6 cellular contexts compared by ENCODE assay signal in the genomic region with DNA sequence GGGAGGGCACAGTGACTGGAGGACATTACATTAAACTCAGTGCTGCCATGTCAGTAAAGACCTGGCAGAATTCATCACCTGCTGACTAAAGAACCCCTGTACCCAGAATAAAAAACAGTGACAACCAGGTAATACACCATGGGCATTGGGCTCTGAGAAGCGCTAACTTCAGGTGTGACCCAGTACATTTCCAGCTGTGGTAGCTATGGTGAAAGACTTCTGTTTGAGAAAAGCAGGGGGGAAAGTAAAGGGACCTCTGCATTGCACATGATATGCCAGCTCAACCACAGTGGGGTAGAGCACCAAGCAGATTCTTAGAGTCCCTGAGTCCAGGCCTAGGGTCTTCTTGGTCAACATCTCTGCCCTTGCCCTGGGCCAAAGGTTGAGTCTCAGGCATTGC.
DNase-seq lines count a peak whose midpoint lies in the region; TF ChIP-seq lines count a peak whose summit lies in the region.
"Not testable (repeated sequence)": the region's sequence is repeated elsewhere in the genome, so short reads cannot be mapped to it uniquely, and the experiment has no call there.

No MANE protein-coding gene starts in this region.

- not testable (repeated sequence) for H3K4me1 Mint-ChIP-seq in chondrocyte (ENCODE audit: low read depth)

- intact Hi-C loops in spleen (cut with DNase I; ENCODE audit: low total_unique reads): not testable (repeated sequence)

- H2AFZ ChIP-seq in hepatocyte: not testable (repeated sequence)

- 71% methylated on average over 1 of the region's 1 CpG for WGBS in hepatocyte (ENCODE audit: low lambda C conversion rate, missing lambda C conversion rate)
- WGBS in spleen, 5 donors: 52 to 88% (median 75%) methylated on average over 1 of the region's 1 CpG

- H3K4me1 ChIP-seq in hepatocyte (ENCODE audit: insufficient read depth); spleen: not testable (repeated sequence)

- DNase-seq in NCI-H69 (lab: John Stamatoyannopoulos, UW) (peak; percentile 2), chondrocyte (ENCODE audit: low spot score) (peak; percentile 28), hepatocyte (ENCODE audit: low spot score) (peak; percentile 3), mesenteric fat pad (ENCODE audit: low spot score) (peak; percentile 43), spleen (peak; percentile 4), ureter (ENCODE audit: low spot score) (peak; percentile 35)

- not testable (repeated sequence) for H3K4me2 ChIP-seq in hepatocyte

- TF ChIP-seq POLR2A in spleen (IDR thresholded peaks at IDR 0.05): not testable (repeated sequence)

- not testable (repeated sequence) for H3K79me2 ChIP-seq in hepatocyte

- not testable (repeated sequence) for H3K27me3 ChIP-seq in hepatocyte; spleen (replicated peaks in 1 of 7)

- H3K9me3 ChIP-seq in hepatocyte (ENCODE audit: low read depth); spleen: not testable (repeated sequence)

- H3K4me3 Mint-ChIP-seq in chondrocyte (ENCODE audit: unreplicated experiment): not testable (repeated sequence)

- not testable (repeated sequence) for H3K4me3 ChIP-seq in hepatocyte, spleen

- H3K9me2 ChIP-seq in hepatocyte (replicated peaks; ENCODE audit: insufficient read depth): not testable (repeated sequence)

- H3K36me3 Mint-ChIP-seq in chondrocyte (ENCODE audit: low read depth): not testable (repeated sequence)

- not testable (repeated sequence) for TF ChIP-seq CTCF in chondrocyte (IDR thresholded peaks at IDR 0.05); hepatocyte (IDR thresholded peaks at IDR 0.05; ENCODE audit: poor library complexity); spleen (IDR thresholded peaks at IDR 0.05 in 8 of 11, conservative IDR thresholded peaks at IDR 0.05 in 3 of 11)

- H3K27me3 Mint-ChIP-seq in chondrocyte (ENCODE audit: low read depth): not testable (repeated sequence)

- not testable (repeated sequence) for H3K27ac ChIP-seq in hepatocyte, spleen

- not testable (repeated sequence) for H4K20me1 ChIP-seq in hepatocyte (ENCODE audit: insufficient read depth, poor library complexity, severe bottlenecking)

- H3K36me3 ChIP-seq in hepatocyte (replicated peaks; ENCODE audit: insufficient read depth, low read depth); spleen: not testable (repeated sequence)

- H3K27ac Mint-ChIP-seq in chondrocyte (ENCODE audit: unreplicated experiment): not testable (repeated sequence)

- H3K9me3 Mint-ChIP-seq in chondrocyte (ENCODE audit: low read depth): not testable (repeated sequence)
